19 cellular contexts compared by ENCODE assay signal in genomic region chr13:112887557-112887991, GRCh38.
DNase-seq lines count a peak whose midpoint lies in the region; ATAC-seq and TF ChIP-seq lines count a peak whose summit lies in the region.
"Had no signal": no experiment of that assay in that cellular context is flagged by ENCODE, and none has a peak within 500 bp of the region (broad histone marks: within the 10 kb centered on the region; RNA-seq: fewer than 3 reads in every experiment).

No MANE protein-coding gene starts in this region.

- no peak overlapping the region for H3K4me3 Mint-ChIP-seq in activated T-cell treated with anti-CD3 and anti-CD28 coated beads, Interleukin-2, amount 50 U/mL, for 24 hours
- H3K4me3 Mint-ChIP-seq in activated T-cell treated with anti-CD3 and anti-CD28 coated beads, Interleukin-2, amount 50 U/mL, for 4 hours, result no peak overlapping the region
- no peak overlapping the region for H3K4me3 Mint-ChIP-seq in WTC11
- no peak overlapping the region for H3K4me3 Mint-ChIP-seq in stimulated activated naive B cell treated with anti-CD40 and anti-IgM and Interleukin-4, amounts not matched to agents 10 μg/mL and 1 μg/mL and 100 μg/mL, for 72 hours
- H3K4me3 Mint-ChIP-seq: CD4-positive, alpha-beta memory T cell had no signal

- H3K36me3 Mint-ChIP-seq in activated T-cell treated with anti-CD3 and anti-CD28 coated beads, Interleukin-2, amount 50 U/mL, for 24 hours (ENCODE audit: low read depth), result peaks cover 22% of the 10 kb centered on the region
- no peaks in the 10 kb centered on the region for H3K36me3 Mint-ChIP-seq in activated T-cell treated with anti-CD3 and anti-CD28 coated beads, Interleukin-2, amount 50 U/mL, for 4 hours (ENCODE audit: insufficient read depth)
- peaks cover 7% of the 10 kb centered on the region; the same call in 1 of the 2 replicates for H3K36me3 Mint-ChIP-seq in WTC11
- H3K36me3 Mint-ChIP-seq in stimulated activated naive B cell treated with anti-CD40 and anti-IgM and Interleukin-4, amounts not matched to agents 10 μg/mL and 1 μg/mL and 100 μg/mL, for 72 hours, result peaks cover 5 to 16% of the 10 kb centered on the region in 2 donors

- no peak for DNase-seq in activated T-cell treated with anti-CD3 and anti-CD28 coated beads, Interleukin-2, amount 50 U/mL, for 24 hours
- DNase-seq in activated T-cell treated with anti-CD3 and anti-CD28 coated beads, Interleukin-2, amount 50 U/mL, for 4 hours, result no peak
- DNase-seq in WTC11 (ENCODE audit: low spot score), result no peak
- peak in 2 of 3 donors; percentile 19 to 40 for DNase-seq in mucosa of descending colon
- no peak for DNase-seq in stimulated activated naive B cell treated with anti-CD40 and anti-IgM and Interleukin-4, amounts not matched to agents 10 μg/mL and 1 μg/mL and 100 μg/mL, for 72 hours
- no peak for DNase-seq in NCI-H2171 (lab: John Stamatoyannopoulos, UW)
- DNase-seq in stimulated activated CD4-positive, alpha-beta T cell treated with anti-CD3 and anti-CD28 coated beads, Interleukin-4, amount 100 ng/mL, for 4 hours, result no peak
- DNase-seq: 8988T; CD4-positive, alpha-beta memory T cell; DMS153; GM23248; H9; NCI-H1694; NCI-H2171 treated with DMSO at 0.1 percent for 48 hours; NCI-H524 treated with DMSO at 0.1 percent for 48 hours; NCI-H82; SHP77 had no signal

- no peaks in the 10 kb centered on the region for H3K36me3 ChIP-seq in mucosa of descending colon (ENCODE audit: low read depth)

- intact Hi-C loops in mucosa of descending colon (cut with DNase I, micrococcal nuclease), result no loop called here

- CTCF ChIA-PET in WTC11 (lab: Charles Lee), result interaction anchor here (1.0 to 2.5 kb wide), 2 partner anchors 13 to 55 kb away, joined by 3 to 16 read pairs; no protein-coding TSS in a partner anchor

- H3K9me3 ChIP-seq in mucosa of descending colon, result no peaks in the 10 kb centered on the region
- H3K9me3 ChIP-seq: BLaER1 treated with 17β-estradiol and CSF1 and Interleukin-3, amounts not matched to agents 10 nM and 100 nM had no signal

- H3K9me3 Mint-ChIP-seq in activated T-cell treated with anti-CD3 and anti-CD28 coated beads, Interleukin-2, amount 50 U/mL, for 24 hours, result no peaks in the 10 kb centered on the region
- H3K9me3 Mint-ChIP-seq in activated T-cell treated with anti-CD3 and anti-CD28 coated beads, Interleukin-2, amount 50 U/mL, for 4 hours, result no peaks in the 10 kb centered on the region
- no peaks in the 10 kb centered on the region for H3K9me3 Mint-ChIP-seq in WTC11
- no peaks in the 10 kb centered on the region for H3K9me3 Mint-ChIP-seq in stimulated activated naive B cell treated with anti-CD40 and anti-IgM and Interleukin-4, amounts not matched to agents 10 μg/mL and 1 μg/mL and 100 μg/mL, for 72 hours
- H3K9me3 Mint-ChIP-seq: CD4-positive, alpha-beta memory T cell; H9 had no signal

- H3K4me1 Mint-ChIP-seq in activated T-cell treated with anti-CD3 and anti-CD28 coated beads, Interleukin-2, amount 50 U/mL, for 24 hours (ENCODE audit: low read depth), result no peaks in the 10 kb centered on the region
- no peaks in the 10 kb centered on the region for H3K4me1 Mint-ChIP-seq in activated T-cell treated with anti-CD3 and anti-CD28 coated beads, Interleukin-2, amount 50 U/mL, for 4 hours (ENCODE audit: low read depth)
- H3K4me1 Mint-ChIP-seq in WTC11, result peaks cover 34% of the 10 kb centered on the region
- peaks cover 0 to 23% of the 10 kb centered on the region in 2 donors for H3K4me1 Mint-ChIP-seq in stimulated activated naive B cell treated with anti-CD40 and anti-IgM and Interleukin-4, amounts not matched to agents 10 μg/mL and 1 μg/mL and 100 μg/mL, for 72 hours
- H3K4me1 Mint-ChIP-seq: CD4-positive, alpha-beta memory T cell had no signal

- POLR2A ChIA-PET in WTC11 (lab: Charles Lee), result no interaction called here

- peaks cover 5% of the 10 kb centered on the region for H3K27me3 Mint-ChIP-seq in activated T-cell treated with anti-CD3 and anti-CD28 coated beads, Interleukin-2, amount 50 U/mL, for 24 hours
- H3K27me3 Mint-ChIP-seq in activated T-cell treated with anti-CD3 and anti-CD28 coated beads, Interleukin-2, amount 50 U/mL, for 4 hours (ENCODE audit: low read depth), result no peaks in the 10 kb centered on the region
- H3K27me3 Mint-ChIP-seq in WTC11 (ENCODE audit: low read depth), result peaks cover 31% of the 10 kb centered on the region
- H3K27me3 Mint-ChIP-seq in stimulated activated naive B cell treated with anti-CD40 and anti-IgM and Interleukin-4, amounts not matched to agents 10 μg/mL and 1 μg/mL and 100 μg/mL, for 72 hours, result no peaks in the 10 kb centered on the region
- H3K27me3 Mint-ChIP-seq: CD4-positive, alpha-beta memory T cell had no signal

- no peak for ATAC-seq in activated T-cell treated with anti-CD3 and anti-CD28 coated beads, Interleukin-2, amount 50 U/mL, for 4 hours
- no peak for ATAC-seq in WTC11
- no peak for ATAC-seq in mucosa of descending colon
- ATAC-seq in stimulated activated naive B cell treated with anti-CD40 and anti-IgM and Interleukin-4, amounts not matched to agents 10 μg/mL and 1 μg/mL and 100 μg/mL, for 72 hours (replicated peaks), result no peak
- ATAC-seq in HG03354 (IDR thresholded peaks at IDR 0.05; ENCODE audit: poor library complexity, severe bottlenecking, unreplicated experiment), result no peak

- H3K27ac Mint-ChIP-seq in activated T-cell treated with anti-CD3 and anti-CD28 coated beads, Interleukin-2, amount 50 U/mL, for 24 hours, result peak overlapping the region; percentile 29
- H3K27ac Mint-ChIP-seq in WTC11, result 0 out of 2 replicates have a peak overlapping the region, but pooled peaks have one; percentile 32
- H3K27ac Mint-ChIP-seq in stimulated activated naive B cell treated with anti-CD40 and anti-IgM and Interleukin-4, amounts not matched to agents 10 μg/mL and 1 μg/mL and 100 μg/mL, for 72 hours, result peak overlapping the region; percentile 52
- H3K27ac Mint-ChIP-seq: CD4-positive, alpha-beta memory T cell had no signal

- TF ChIP-seq CTCF in WTC11 (IDR thresholded peaks at IDR 0.05), result no peak
- TF ChIP-seq CTCF in mucosa of descending colon (IDR thresholded peaks at IDR 0.05), result no peak

- no peak overlapping the region for H3K4me3 ChIP-seq in mucosa of descending colon
- H3K4me3 ChIP-seq: BLaER1 treated with 17β-estradiol and CSF1 and Interleukin-3, amounts not matched to agents 10 nM and 100 nM; GM23248 had no signal

- H3K4me1 ChIP-seq in mucosa of descending colon (ENCODE audit: low read depth), result no peaks in the 10 kb centered on the region

TF ChIP-seq in WTC11, 78 proteins besides CTCF, POLR2A, EP300 and RAD21 (continues in another document):
- TF ChIP-seq RORB (CRISPR knock-in tag; IDR thresholded peaks at IDR 0.05) (no peak), SMAD4 (CRISPR knock-in tag; IDR thresholded peaks at IDR 0.05) (no peak), ZNF121 (CRISPR knock-in tag; IDR thresholded peaks at IDR 0.05) (no peak), FOXJ3 (CRISPR knock-in tag; IDR thresholded peaks at IDR 0.05; ENCODE audit: borderline replicate concordance) (no peak), ZSCAN18 (CRISPR knock-in tag; IDR thresholded peaks at IDR 0.05) (no peak)
- TF ChIP-seq, protein P1, sequence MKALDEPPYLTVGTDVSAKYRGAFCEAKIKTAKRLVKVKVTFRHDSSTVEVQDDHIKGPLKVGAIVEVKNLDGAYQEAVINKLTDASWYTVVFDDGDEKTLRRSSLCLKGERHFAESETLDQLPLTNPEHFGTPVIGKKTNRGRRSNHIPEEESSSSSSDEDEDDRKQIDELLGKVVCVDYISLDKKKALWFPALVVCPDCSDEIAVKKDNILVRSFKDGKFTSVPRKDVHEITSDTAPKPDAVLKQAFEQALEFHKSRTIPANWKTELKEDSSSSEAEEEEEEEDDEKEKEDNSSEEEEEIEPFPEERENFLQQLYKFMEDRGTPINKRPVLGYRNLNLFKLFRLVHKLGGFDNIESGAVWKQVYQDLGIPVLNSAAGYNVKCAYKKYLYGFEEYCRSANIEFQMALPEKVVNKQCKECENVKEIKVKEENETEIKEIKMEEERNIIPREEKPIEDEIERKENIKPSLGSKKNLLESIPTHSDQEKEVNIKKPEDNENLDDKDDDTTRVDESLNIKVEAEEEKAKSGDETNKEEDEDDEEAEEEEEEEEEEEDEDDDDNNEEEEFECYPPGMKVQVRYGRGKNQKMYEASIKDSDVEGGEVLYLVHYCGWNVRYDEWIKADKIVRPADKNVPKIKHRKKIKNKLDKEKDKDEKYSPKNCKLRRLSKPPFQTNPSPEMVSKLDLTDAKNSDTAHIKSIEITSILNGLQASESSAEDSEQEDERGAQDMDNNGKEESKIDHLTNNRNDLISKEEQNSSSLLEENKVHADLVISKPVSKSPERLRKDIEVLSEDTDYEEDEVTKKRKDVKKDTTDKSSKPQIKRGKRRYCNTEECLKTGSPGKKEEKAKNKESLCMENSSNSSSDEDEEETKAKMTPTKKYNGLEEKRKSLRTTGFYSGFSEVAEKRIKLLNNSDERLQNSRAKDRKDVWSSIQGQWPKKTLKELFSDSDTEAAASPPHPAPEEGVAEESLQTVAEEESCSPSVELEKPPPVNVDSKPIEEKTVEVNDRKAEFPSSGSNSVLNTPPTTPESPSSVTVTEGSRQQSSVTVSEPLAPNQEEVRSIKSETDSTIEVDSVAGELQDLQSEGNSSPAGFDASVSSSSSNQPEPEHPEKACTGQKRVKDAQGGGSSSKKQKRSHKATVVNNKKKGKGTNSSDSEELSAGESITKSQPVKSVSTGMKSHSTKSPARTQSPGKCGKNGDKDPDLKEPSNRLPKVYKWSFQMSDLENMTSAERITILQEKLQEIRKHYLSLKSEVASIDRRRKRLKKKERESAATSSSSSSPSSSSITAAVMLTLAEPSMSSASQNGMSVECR (CRISPR knock-in tag; IDR thresholded peaks at IDR 0.05; ENCODE audit: borderline replicate concordance), result no peak
- TF ChIP-seq, protein P2, sequence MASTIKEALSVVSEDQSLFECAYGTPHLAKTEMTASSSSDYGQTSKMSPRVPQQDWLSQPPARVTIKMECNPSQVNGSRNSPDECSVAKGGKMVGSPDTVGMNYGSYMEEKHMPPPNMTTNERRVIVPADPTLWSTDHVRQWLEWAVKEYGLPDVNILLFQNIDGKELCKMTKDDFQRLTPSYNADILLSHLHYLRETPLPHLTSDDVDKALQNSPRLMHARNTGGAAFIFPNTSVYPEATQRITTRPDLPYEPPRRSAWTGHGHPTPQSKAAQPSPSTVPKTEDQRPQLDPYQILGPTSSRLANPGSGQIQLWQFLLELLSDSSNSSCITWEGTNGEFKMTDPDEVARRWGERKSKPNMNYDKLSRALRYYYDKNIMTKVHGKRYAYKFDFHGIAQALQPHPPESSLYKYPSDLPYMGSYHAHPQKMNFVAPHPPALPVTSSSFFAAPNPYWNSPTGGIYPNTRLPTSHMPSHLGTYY (CRISPR knock-in tag; IDR thresholded peaks at IDR 0.05), result no peak

Comparison
In these comparisons a context has a peak if more than half of its experiments do, and no peak if none do; other contexts are left out.
1. DNase-seq: peak in mucosa of descending colon (2 of 3); none in activated T-cell treated with anti-CD3 and anti-CD28 coated beads, Interleukin-2, amount 50 U/mL, for 24 hours (single experiment), activated T-cell treated with anti-CD3 and anti-CD28 coated beads, Interleukin-2, amount 50 U/mL, for 4 hours (single experiment), WTC11 (single experiment), stimulated activated naive B cell treated with anti-CD40 and anti-IgM and Interleukin-4, amounts not matched to agents 10 μg/mL and 1 μg/mL and 100 μg/mL, for 72 hours (single experiment), NCI-H2171 (single experiment) and stimulated activated CD4-positive, alpha-beta T cell treated with anti-CD3 and anti-CD28 coated beads, Interleukin-4, amount 100 ng/mL, for 4 hours (0 of 2).
2. Peak in every context shown above with its lines, with median percentiles within 50 percentile points of each other: H3K27ac Mint-ChIP-seq.